8 cellular contexts compared by ENCODE assay signal in the genomic region with DNA sequence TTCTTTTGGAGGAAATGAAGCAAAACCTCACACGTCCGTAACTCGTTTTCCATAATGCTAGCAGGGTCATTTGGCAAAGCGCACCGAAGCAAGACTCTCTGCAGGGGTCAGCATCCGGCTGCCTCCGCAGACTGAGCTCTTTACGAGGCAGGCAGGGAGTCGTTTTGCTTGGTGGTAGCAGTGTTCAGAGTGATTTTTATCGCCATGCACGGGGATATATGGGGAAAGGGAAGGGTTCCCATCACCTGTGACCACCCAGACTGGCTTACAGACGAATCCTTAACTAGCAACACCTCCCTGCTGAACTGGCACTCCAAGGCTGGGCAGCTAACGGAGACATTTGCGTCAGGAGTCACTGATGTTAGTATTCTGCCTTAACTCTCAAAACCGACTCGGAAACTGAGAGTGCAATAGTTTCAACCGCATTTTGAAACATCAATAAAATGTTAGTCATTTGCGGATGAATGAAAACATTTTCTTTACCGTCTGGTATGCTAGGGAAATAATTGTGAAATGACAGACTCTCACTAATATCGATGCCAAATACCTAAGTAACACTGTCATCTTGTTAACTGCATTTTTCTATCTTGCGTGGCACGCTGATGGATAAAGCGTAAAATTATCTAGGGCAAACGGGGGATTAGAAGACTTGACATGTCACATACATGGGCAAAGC. TPM values are rescaled to one million over a fixed set of nuclear protein-coding genes. Genes with fewer than 3 reads are reported as not detected.
A peak's percentile ranks its signal among the peaks of the same experiment; 100 is the strongest.
DNase-seq lines count a peak whose midpoint lies in the region; ATAC-seq, FAIRE-seq and TF ChIP-seq lines count a peak whose summit lies in the region.

No MANE protein-coding gene starts in this region.

- CTCF ChIA-PET in Caco-2 (lab: Charles Lee): interaction anchor here (1.0 kb wide), 1 partner anchor 37 kb away, joined by 3 read pairs; no protein-coding TSS in a partner anchor

- H3K4me1 ChIP-seq in Caco-2: no peaks in the 10 kb centered on the region
- peaks cover 15% of the 10 kb centered on the region for H3K4me1 ChIP-seq in iPS-18a (ENCODE audit: control insufficient read depth, low read depth, low read length)

- intact Hi-C loops in Caco-2 (cut with micrococcal nuclease; ENCODE audit: unreplicated experiment): loop anchor here (5.0 kb wide), 2 partner anchors 77 to 97 kb away; no protein-coding TSS in a partner anchor
- intact Hi-C loops in sciatic nerve (cut with DNase I): no loop called here

- no peak overlapping the region for H3K27ac ChIP-seq in iPS-18a (ENCODE audit: low read length)

- H3K9me3 ChIP-seq in Caco-2: no peaks in the 10 kb centered on the region
- H3K9me3 ChIP-seq in iPS-18a (ENCODE audit: control insufficient read depth, low read depth, low read length): no peaks in the 10 kb centered on the region

- no peaks in the 10 kb centered on the region for H3K36me3 Mint-ChIP-seq in Caco-2 (ENCODE audit: insufficient read depth, unreplicated experiment)

- TF ChIP-seq CTCF in Caco-2 (IDR thresholded peaks at IDR 0.05; ENCODE audit: insufficient read depth in 1 of 2, low read depth in 1 of 2, low read length in 1 of 2, severe bottlenecking in 1 of 2, unreplicated experiment in 1 of 2) (peak in 1 of 2 experiments; percentile 8), astrocyte of the spinal cord (IDR thresholded peaks at IDR 0.05; ENCODE audit: low read depth, low read length) (no peak)

- H3K4me3 ChIP-seq in Caco-2 (ENCODE audit: low read depth, low read length) (peak overlapping the region; percentile 43), astrocyte of the spinal cord (ENCODE audit: low read depth, low read length) (peak overlapping the region; percentile 82), iPS-18a (ENCODE audit: low read length) (peak overlapping the region; percentile 96)

- H3K36me3 ChIP-seq in Caco-2 (ENCODE audit: control insufficient read depth, insufficient read depth, low read length): no peaks in the 10 kb centered on the region
- no peaks in the 10 kb centered on the region for H3K36me3 ChIP-seq in iPS-18a (ENCODE audit: control insufficient read depth, low read depth, low read length)

- no peak overlapping the region for H3K4me3 Mint-ChIP-seq in Caco-2 (ENCODE audit: unreplicated experiment)

- peak; percentile 55 for ATAC-seq in HG03280 (IDR thresholded peaks at IDR 0.05; ENCODE audit: unreplicated experiment)
- peak; percentile 50 for ATAC-seq in sciatic nerve

- no TSS peak for BruUV-seq in Caco-2 (replicated peaks; lab: Mats Ljungman, UMichigan)

- DNase-seq in Caco-2 (peak in 1 of 2 experiments; percentile 9), GM19239 (ENCODE audit: insufficient read length, low spot score) (peak; percentile 4), NCI-H748 treated with DMSO at 0.1 percent for 48 hours (lab: John Stamatoyannopoulos, UW) (peak; percentile 53), astrocyte of the spinal cord (ENCODE audit: low read depth, low spot score) (peak; percentile 97), sciatic nerve (ENCODE audit: low spot score) (peak; percentile 71)
- DNase-seq in NK-92 treated with Interleukin-12 subunit alpha and Interleukin-12 subunit beta, amount 100 ng/mL, for 24 hours (lab: John Stamatoyannopoulos, UW): no peak

- H3K9me3 Mint-ChIP-seq in Caco-2 (ENCODE audit: unreplicated experiment): no peaks in the 10 kb centered on the region

- H3K4me1 Mint-ChIP-seq in Caco-2 (ENCODE audit: low read depth, unreplicated experiment): no peaks in the 10 kb centered on the region

- H3K27me3 Mint-ChIP-seq in Caco-2 (ENCODE audit: insufficient read depth, unreplicated experiment): peaks cover 10% of the 10 kb centered on the region

- POLR2A ChIA-PET in Caco-2 (lab: Charles Lee): no interaction called here

- peak overlapping the region; percentile 87 for H3K9ac ChIP-seq in iPS-18a (ENCODE audit: low read length)

- in situ Hi-C loops in astrocyte of the spinal cord (cut with HindIII; ENCODE audit: low sequenced_read_pairs): no loop called here

- H3K27me3 ChIP-seq in Caco-2 (replicated peaks; ENCODE audit: control insufficient read depth, insufficient read depth, low read length) (no peaks in the 10 kb centered on the region; the same call in 1 of the 2 replicates), iPS-18a (ENCODE audit: control insufficient read depth, insufficient read depth, low read length) (peaks cover 34% of the 10 kb centered on the region)

- no peak overlapping the region for H3K27ac Mint-ChIP-seq in Caco-2 (ENCODE audit: unreplicated experiment)

- peak; percentile 40 for FAIRE-seq in GM19239 (lab: Jason Lieb, UNC)

RNA-seq across cellular contexts. Expression of a gene that starts 2.2 kb away (rescaled TPM):
- total RNA-seq in Caco-2 (2022) (0.05 TPM in 1 of 2 replicates, not detected in the other), sciatic nerve (85.5 TPM)

Comparison
In these comparisons a context has a peak if more than half of its experiments do, and no peak if none do; other contexts are left out.
1. H3K4me3 ChIP-seq: peak in every context shown above with its lines; median percentile 96 in iPS-18a; 82 in astrocyte of the spinal cord; 43 in Caco-2.
2. RNA of a gene that starts 2.2 kb away (total RNA-seq): 85.5 TPM in sciatic nerve (single experiment); 0.05 TPM in Caco-2; every median in the first group is over 10 times any median in the second.